Comparison of ENCODE assay signal across 24 cellular contexts in the genomic region with DNA sequence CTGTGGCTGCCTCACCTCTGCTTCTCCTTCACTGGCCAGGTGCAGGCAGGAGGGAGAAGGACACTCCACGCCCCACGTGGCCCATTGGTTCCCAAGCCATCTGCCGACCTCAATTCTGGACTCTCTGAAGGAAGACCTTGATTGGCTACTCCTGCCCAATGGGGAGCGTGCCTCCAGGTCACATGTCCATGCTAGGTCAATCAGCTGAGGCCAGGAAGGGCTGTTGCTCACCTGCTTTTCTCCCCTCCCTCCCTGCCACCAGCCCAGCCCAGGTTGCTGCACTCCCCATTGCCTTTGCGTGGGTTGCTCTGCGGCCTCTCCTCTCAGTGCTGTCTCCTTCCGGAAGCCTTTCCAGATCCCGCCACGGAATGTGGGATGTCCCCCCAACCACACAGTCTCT. TPM values are rescaled to one million over a fixed set of nuclear protein-coding genes. Genes with fewer than 3 reads are reported as not detected.
"Had no signal": no experiment of that assay in that cellular context is flagged by ENCODE, and none has a peak within 500 bp of the region (broad histone marks: within the 10 kb centered on the region; RNA-seq: fewer than 3 reads in every experiment).

No MANE protein-coding gene starts in this region.

- H3K4me2 ChIP-seq: hepatocyte, smooth muscle cell had no signal

- H3K4me3 ChIP-seq: esophagus muscularis mucosa, gastroesophageal sphincter, heart left ventricle, hepatocyte, lung, pancreas, right lobe of liver, smooth muscle cell, stomach, tibial artery had no signal

- H3K27me3 ChIP-seq: pancreas, right lobe of liver had no signal

- H3K79me2 ChIP-seq: hepatocyte had no signal

- H3K9me3 ChIP-seq: neutrophil, pancreas, right lobe of liver had no signal

- ATAC-seq: foreskin keratinocyte; gastroesophageal sphincter; heart left ventricle; left lobe of liver; natural killer cell; pancreas; right lobe of liver; stimulated activated effector memory CD8-positive, alpha-beta T cell treated with anti-CD3 and anti-CD28 coated beads, Interleukin-12 subunit alpha, Interleukin-12 subunit beta, amount 100 ng/mL, for 72 hours had no signal

- H3K36me3 ChIP-seq: esophagus muscularis mucosa, gastroesophageal sphincter, heart left ventricle, neutrophil, pancreas, right lobe of liver, stomach, tibial artery had no signal

- H2AFZ ChIP-seq: hepatocyte had no signal

- DNase-seq: effector CD8-positive, alpha-beta T cell; foreskin keratinocyte; heart left ventricle; kidney; natural killer cell; pancreas; retina; right lobe of liver; stimulated activated CD4-positive, alpha-beta T cell treated with anti-CD3 and anti-CD28 coated beads, Interleukin-12 subunit alpha, Interleukin-12 subunit beta, amount 100 ng/mL, for 4 hours; stimulated activated CD4-positive, alpha-beta T cell treated with anti-CD3 and anti-CD28 coated beads, Interleukin-1b, Interleukin-23, amount 100 ng/mL, for 48 hours; stimulated activated CD4-positive, alpha-beta T cell treated with anti-CD3 and anti-CD28 coated beads, Interleukin-4, amount 100 ng/mL, for 24 hours; stimulated activated naive CD4-positive, alpha-beta T cell treated with Interleukin-2 at 50 U/mL for 16 hours; stomach; tibial artery had no signal

- H3K4me1 ChIP-seq: foreskin keratinocyte, pancreas, right lobe of liver, tibial artery had no signal

- FAIRE-seq: endothelial cell of umbilical vein, kidney, pancreas had no signal

- H3K27ac ChIP-seq: esophagus muscularis mucosa, foreskin keratinocyte, gastroesophageal sphincter, heart left ventricle, hepatocyte, neutrophil, pancreas, right lobe of liver, stomach, tibial artery had no signal

RNA-seq across cellular contexts. Expression of a gene that starts 21.9 kb away (rescaled TPM):
- total RNA-seq: left lobe of liver, subcutaneous adipose tissue had no signal
